In genomic region chr7:35819954-35820703, GRCh38 we compare ENCODE assay signal across 23 cellular contexts. TPM values are rescaled to one million over a fixed set of nuclear protein-coding genes. Genes with fewer than 3 reads are reported as not detected.
DNase-seq lines count a peak whose midpoint lies in the region; ATAC-seq and TF ChIP-seq lines count a peak whose summit lies in the region.
"Had no signal": no experiment of that assay in that cellular context is flagged by ENCODE, and none has a peak within 500 bp of the region (broad histone marks: within the 10 kb centered on the region; RNA-seq: fewer than 3 reads in every experiment).

No MANE protein-coding gene starts in this region.

- no TSS peak for BruUV-seq in MCF 10A (replicated peaks; lab: Mats Ljungman, UMichigan)
- BruUV-seq in mammary epithelial cell (replicated peaks; lab: Mats Ljungman, UMichigan) = no TSS peak

- H3K9me3 Mint-ChIP-seq in MCF 10A (ENCODE audit: unreplicated experiment) (peaks cover 38% of the 10 kb centered on the region), immature natural killer cell (peaks cover 0 to 8% (median 0%) of the 10 kb centered on the region in 6 donors)
- H3K9me3 Mint-ChIP-seq in activated T-helper 17 cell treated with anti-CD3 and anti-CD28 coated beads, Interleukin-2, amount 50 U/mL, for 72 hours = peaks cover 9% of the 10 kb centered on the region
- H3K9me3 Mint-ChIP-seq in stimulated activated naive B cell treated with anti-CD40 and anti-IgM and Interleukin-4, amounts not matched to agents 10 μg/mL and 1 μg/mL and 100 μg/mL, for 72 hours = peaks cover 10 to 22% of the 10 kb centered on the region in 2 donors

- POLR2A ChIA-PET in MCF 10A (lab: Yijun Ruan, JAX) = interaction anchor here (3.3 kb wide), 1 partner anchor 19 kb away, joined by 18 read pairs; the partner anchor contains the start of gene SEPTIN7

- DNase-seq in MCF 10A (ENCODE audit: unreplicated experiment) (no peak), mammary epithelial cell (no peak), immature natural killer cell (no peak), DMS79 (lab: John Stamatoyannopoulos, UW) (no peak), WERI-Rb-1 (no peak), SKM-1 treated with dmso at 0.1 percent for 144 hours (lab: John Stamatoyannopoulos, UW; ENCODE audit: unreplicated experiment) (no peak)
- DNase-seq in stimulated activated naive B cell treated with anti-CD40 and anti-IgM and Interleukin-4, amounts not matched to agents 10 μg/mL and 1 μg/mL and 100 μg/mL, for 72 hours = no peak
- DNase-seq: activated effector memory CD4-positive, alpha-beta T cell treated with Interleukin-2 at 50 U/mL for 16 hours; Caco-2; DND-41; IMR-90; left ventricle myocardium superior; naive B cell; NCI-H1105; NCI-H187 treated with DMSO at 0.1 percent for 48 hours; NCI-H526 treated with DMSO at 0.1 percent for 48 hours; stimulated activated CD4-positive, alpha-beta T cell treated with anti-CD3 and anti-CD28 coated beads, Interleukin-1b, Interleukin-23, amount 100 ng/mL, for 48 hours had no signal

- TF ChIP-seq CTCF in MCF 10A (IDR thresholded peaks at IDR 0.05; ENCODE audit: unreplicated experiment) = no peak
- TF ChIP-seq CTCF in mammary epithelial cell (conservative IDR thresholded peaks at IDR 0.05 in 1 of 2, IDR thresholded peaks at IDR 0.05 in 1 of 2; ENCODE audit: extremely low read depth in 1 of 2, insufficient read depth in 1 of 2, low read depth in 1 of 2, low read length in 2 of 2) = no peak
- no peak for TF ChIP-seq CTCF in WERI-Rb-1 (IDR thresholded peaks at IDR 0.05; ENCODE audit: low read depth, low read length)

- in situ Hi-C loops in mammary epithelial cell (cut with MboI; ENCODE audit: low sequenced_read_pairs in 2 of 2) = no loop called here

- no peak overlapping the region for H2AFZ ChIP-seq in mammary epithelial cell (ENCODE audit: low read depth, low read length)

- H3K4me1 Mint-ChIP-seq in MCF 10A (ENCODE audit: insufficient read depth, unreplicated experiment) = peaks cover 31% of the 10 kb centered on the region
- peaks cover 55% of the 10 kb centered on the region for H3K4me1 Mint-ChIP-seq in activated T-helper 17 cell treated with anti-CD3 and anti-CD28 coated beads, Interleukin-2, amount 50 U/mL, for 72 hours
- H3K4me1 Mint-ChIP-seq in immature natural killer cell = peaks cover 65 to 69% of the 10 kb centered on the region in 2 donors
- H3K4me1 Mint-ChIP-seq in stimulated activated naive B cell treated with anti-CD40 and anti-IgM and Interleukin-4, amounts not matched to agents 10 μg/mL and 1 μg/mL and 100 μg/mL, for 72 hours = peaks cover 43 to 52% of the 10 kb centered on the region in 2 donors

- peaks cover 2% of the 10 kb centered on the region for H4K20me1 ChIP-seq in mammary epithelial cell (ENCODE audit: insufficient read depth, low read length)

- H3K4me3 Mint-ChIP-seq in MCF 10A (ENCODE audit: unreplicated experiment) (no peak overlapping the region), immature natural killer cell (peak overlapping the region; percentile 29 to 69 (median 60))
- H3K4me3 Mint-ChIP-seq in activated T-helper 17 cell treated with anti-CD3 and anti-CD28 coated beads, Interleukin-2, amount 50 U/mL, for 72 hours = peak overlapping the region; percentile 61
- no peak overlapping the region for H3K4me3 Mint-ChIP-seq in stimulated activated naive B cell treated with anti-CD40 and anti-IgM and Interleukin-4, amounts not matched to agents 10 μg/mL and 1 μg/mL and 100 μg/mL, for 72 hours
- H3K4me3 Mint-ChIP-seq: mesothelial cell of epicardium had no signal

- no peaks in the 10 kb centered on the region for H3K36me3 Mint-ChIP-seq in MCF 10A (ENCODE audit: insufficient read depth, unreplicated experiment)
- H3K36me3 Mint-ChIP-seq in activated T-helper 17 cell treated with anti-CD3 and anti-CD28 coated beads, Interleukin-2, amount 50 U/mL, for 72 hours (ENCODE audit: low read depth) = peaks cover 36% of the 10 kb centered on the region
- peaks cover 3 to 7% (median 4%) of the 10 kb centered on the region in 3 donors for H3K36me3 Mint-ChIP-seq in immature natural killer cell
- peaks cover 41 to 64% of the 10 kb centered on the region in 2 donors for H3K36me3 Mint-ChIP-seq in stimulated activated naive B cell treated with anti-CD40 and anti-IgM and Interleukin-4, amounts not matched to agents 10 μg/mL and 1 μg/mL and 100 μg/mL, for 72 hours

- no peak overlapping the region for H3K27ac ChIP-seq in mammary epithelial cell (ENCODE audit: insufficient read depth, low read depth, low read length)
- no peak overlapping the region for H3K27ac ChIP-seq in WERI-Rb-1
- H3K27ac ChIP-seq: BLaER1 treated with 17β-estradiol and CSF1 and Interleukin-3, amounts not matched to agents 10 nM and 100 nM; skin epidermis; suprapubic skin had no signal

- H3K9me3 ChIP-seq in mammary epithelial cell (replicated peaks; ENCODE audit: insufficient read depth, low read length) = no peaks in the 10 kb centered on the region
- H3K9me3 ChIP-seq in WERI-Rb-1 (ENCODE audit: severe bottlenecking) = peaks cover 5% of the 10 kb centered on the region
- H3K9me3 ChIP-seq: suprapubic skin had no signal

- ATAC-seq in activated T-helper 17 cell treated with anti-CD3 and anti-CD28 coated beads, Interleukin-2, amount 50 U/mL, for 72 hours (replicated peaks) = peak; percentile 44
- no peak for ATAC-seq in stimulated activated naive B cell treated with anti-CD40 and anti-IgM and Interleukin-4, amounts not matched to agents 10 μg/mL and 1 μg/mL and 100 μg/mL, for 72 hours (replicated peaks)
- ATAC-seq: left ventricle myocardium superior had no signal

- no peaks in the 10 kb centered on the region for H3K36me3 ChIP-seq in mammary epithelial cell (ENCODE audit: insufficient read depth, low read length)
- H3K36me3 ChIP-seq in WERI-Rb-1 = no peaks in the 10 kb centered on the region
- H3K36me3 ChIP-seq: HAP-1, suprapubic skin had no signal

- H3K27me3 Mint-ChIP-seq in MCF 10A (ENCODE audit: insufficient read depth, unreplicated experiment) (no peaks in the 10 kb centered on the region), immature natural killer cell (ENCODE audit: low read depth in 3 of 3) (peaks cover 0 to 3% (median 0%) of the 10 kb centered on the region in 3 donors)
- H3K27me3 Mint-ChIP-seq in activated T-helper 17 cell treated with anti-CD3 and anti-CD28 coated beads, Interleukin-2, amount 50 U/mL, for 72 hours = no peaks in the 10 kb centered on the region
- no peaks in the 10 kb centered on the region for H3K27me3 Mint-ChIP-seq in stimulated activated naive B cell treated with anti-CD40 and anti-IgM and Interleukin-4, amounts not matched to agents 10 μg/mL and 1 μg/mL and 100 μg/mL, for 72 hours
- H3K27me3 Mint-ChIP-seq: naive B cell had no signal

- intact Hi-C loops in MCF 10A (cut with micrococcal nuclease) = no loop called here
- intact Hi-C loops in mammary epithelial cell (cut with micrococcal nuclease) = no loop called here

- dilution Hi-C loops in mammary epithelial cell (cut with HindIII; ENCODE audit: low sequenced_read_pairs) = loop anchor here (10.0 kb wide), 1 partner anchor 55 kb away; no protein-coding TSS in a partner anchor

- H3K9ac ChIP-seq in mammary epithelial cell (ENCODE audit: insufficient read depth, low read length) = no peak overlapping the region
- H3K9ac ChIP-seq: BLaER1 treated with 17β-estradiol and CSF1 and Interleukin-3, amounts not matched to agents 10 nM and 100 nM had no signal

- CTCF ChIA-PET in MCF 10A (lab: Yijun Ruan, JAX) (interaction anchor here (0.5 to 0.7 kb wide), 4 partner anchors 11 to 486 kb away, joined by 3 to 5 read pairs (median 4); no protein-coding TSS in a partner anchor), mammary epithelial cell (lab: Charles Lee; ENCODE audit: low non-redundant PET) (no interaction called here)

- H3K4me1 ChIP-seq in mammary epithelial cell (ENCODE audit: insufficient read depth, low read length) = no peaks in the 10 kb centered on the region
- H3K4me1 ChIP-seq: HAP-1 had no signal

- H3K4me3 ChIP-seq in mammary epithelial cell (replicated peaks in 1 of 3; ENCODE audit: insufficient read depth in 1 of 3, low read depth in 2 of 3, low read length in 3 of 3) = no peak overlapping the region
- no peak overlapping the region for H3K4me3 ChIP-seq in WERI-Rb-1 (ENCODE audit: low read depth, low read length)
- H3K4me3 ChIP-seq: BLaER1 treated with 17β-estradiol and CSF1 and Interleukin-3, amounts not matched to agents 10 nM and 100 nM; HAP-1; skin epidermis; suprapubic skin had no signal

- 67% methylated on average over 3 of the region's 3 CpGs for WGBS in mammary epithelial cell (ENCODE audit: low coverage, missing lambda C conversion rate)

- peak overlapping the region; percentile 52 for H3K27ac Mint-ChIP-seq in MCF 10A (ENCODE audit: low read depth, unreplicated experiment)
- H3K27ac Mint-ChIP-seq in activated T-helper 17 cell treated with anti-CD3 and anti-CD28 coated beads, Interleukin-2, amount 50 U/mL, for 72 hours = peak overlapping the region; percentile 95
- H3K27ac Mint-ChIP-seq in immature natural killer cell = peak overlapping the region in 5 of 6 donors; percentile 47 to 83 (median 77)
- peak overlapping the region; percentile 43 for H3K27ac Mint-ChIP-seq in stimulated activated naive B cell treated with anti-CD40 and anti-IgM and Interleukin-4, amounts not matched to agents 10 μg/mL and 1 μg/mL and 100 μg/mL, for 72 hours
- H3K27ac Mint-ChIP-seq: mesothelial cell of epicardium had no signal

- H3K79me2 ChIP-seq in mammary epithelial cell (ENCODE audit: insufficient read depth, low read length) = peaks cover 99% of the 10 kb centered on the region

- H3K27me3 ChIP-seq in mammary epithelial cell (ENCODE audit: insufficient read depth, low read length) = no peaks in the 10 kb centered on the region
- no peaks in the 10 kb centered on the region for H3K27me3 ChIP-seq in WERI-Rb-1 (ENCODE audit: insufficient read depth, low read depth, severe bottlenecking)
- H3K27me3 ChIP-seq: BLaER1 treated with 17β-estradiol and CSF1 and Interleukin-3, amounts not matched to agents 10 nM and 100 nM; suprapubic skin had no signal

- H3K4me2 ChIP-seq in mammary epithelial cell (ENCODE audit: insufficient read depth, low read depth, low read length) = no peak overlapping the region
- H3K4me2 ChIP-seq: BLaER1 treated with 17β-estradiol and CSF1 and Interleukin-3, amounts not matched to agents 10 nM and 100 nM had no signal

RNA-seq across cellular contexts. Expression of gene SEPTIN7, which starts 19.3 kb away (rescaled TPM):
- total RNA-seq in MCF 10A (2022) (173 and 187 TPM in 2 replicates), mammary epithelial cell (100 to 1,000 TPM; 137 to 184 TPM)
- polyA plus RNA-seq in mammary epithelial cell (113 TPM), immature natural killer cell (1,000 to 10,000 TPM in 1 of 3 donors, 100 to 1,000 TPM in 2; 794 to 1,103 (median 966) TPM)
- 93.8 TPM for polyA minus RNA-seq in mammary epithelial cell
- total RNA-seq in activated T-helper 17 cell treated with anti-CD3 and anti-CD28 coated beads, Interleukin-2, amount 50 U/mL, for 72 hours = 100 to 1,000 TPM; 220 to 231 TPM

Comparison
In these comparisons a context has a peak if more than half of its experiments do, and no peak if none do; other contexts are left out.
1. H3K27ac Mint-ChIP-seq: peak in every context shown above with its lines; median percentile 95 in activated T-helper 17 cell treated with anti-CD3 and anti-CD28 coated beads, Interleukin-2, amount 50 U/mL, for 72 hours; 77 in immature natural killer cell; 52 in MCF 10A; 43 in stimulated activated naive B cell treated with anti-CD40 and anti-IgM and Interleukin-4, amounts not matched to agents 10 μg/mL and 1 μg/mL and 100 μg/mL, for 72 hours.
2. H3K4me3 Mint-ChIP-seq: peak in activated T-helper 17 cell treated with anti-CD3 and anti-CD28 coated beads, Interleukin-2, amount 50 U/mL, for 72 hours (single experiment) and immature natural killer cell (5 of 5); none in MCF 10A (single experiment) and stimulated activated naive B cell treated with anti-CD40 and anti-IgM and Interleukin-4, amounts not matched to agents 10 μg/mL and 1 μg/mL and 100 μg/mL, for 72 hours (0 of 2).